In genomic region chr14:67918838-67919237, GRCh38 we compare ENCODE assay signal across 1 cellular context.
TF ChIP-seq lines count a peak whose summit lies in the region.

No MANE protein-coding gene starts in this region.

TF ChIP-seq in SK-N-SH treated with all-trans-retinoic acid at 6 μM for 48 hours, 23 proteins besides CTCF, POLR2A, EP300 and RAD21 (continued from another document):
- no peak for TF ChIP-seq PATZ1 (CRISPR knock-in tag; IDR thresholded peaks at IDR 0.05; ENCODE audit: borderline replicate concordance)
- TF ChIP-seq ARNTL (CRISPR knock-in tag; IDR thresholded peaks at IDR 0.05; ENCODE audit: borderline replicate concordance, low read depth): no peak
- TF ChIP-seq ZFP3 (CRISPR knock-in tag; IDR thresholded peaks at IDR 0.05): no peak
- TF ChIP-seq, protein P1, sequence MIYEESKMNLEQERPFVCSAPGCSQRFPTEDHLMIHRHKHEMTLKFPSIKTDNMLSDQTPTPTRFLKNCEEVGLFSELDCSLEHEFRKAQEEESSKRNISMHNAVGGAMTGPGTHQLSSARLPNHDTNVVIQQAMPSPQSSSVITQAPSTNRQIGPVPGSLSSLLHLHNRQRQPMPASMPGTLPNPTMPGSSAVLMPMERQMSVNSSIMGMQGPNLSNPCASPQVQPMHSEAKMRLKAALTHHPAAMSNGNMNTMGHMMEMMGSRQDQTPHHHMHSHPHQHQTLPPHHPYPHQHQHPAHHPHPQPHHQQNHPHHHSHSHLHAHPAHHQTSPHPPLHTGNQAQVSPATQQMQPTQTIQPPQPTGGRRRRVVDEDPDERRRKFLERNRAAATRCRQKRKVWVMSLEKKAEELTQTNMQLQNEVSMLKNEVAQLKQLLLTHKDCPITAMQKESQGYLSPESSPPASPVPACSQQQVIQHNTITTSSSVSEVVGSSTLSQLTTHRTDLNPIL (CRISPR knock-in tag; IDR thresholded peaks at IDR 0.05; ENCODE audit: low read depth): no peak
- no peak for TF ChIP-seq ZC3H10 (CRISPR knock-in tag; IDR thresholded peaks at IDR 0.05)
- no peak for TF ChIP-seq SNAI2 (CRISPR knock-in tag; IDR thresholded peaks at IDR 0.05)
- no peak for TF ChIP-seq ISL1 (CRISPR knock-in tag; IDR thresholded peaks at IDR 0.05)
